ENCODE assay signal across 8 cellular contexts in genomic region chr4:73259552-73260140, GRCh38. TPM values are rescaled to one million over a fixed set of nuclear protein-coding genes. Genes with fewer than 3 reads are reported as not detected.
DNase-seq lines count a peak whose midpoint lies in the region; ATAC-seq and TF ChIP-seq lines count a peak whose summit lies in the region.

No MANE protein-coding gene starts in this region.

- H3K9me3 Mint-ChIP-seq in activated naive CD4-positive, alpha-beta T cell treated with anti-CD3 and anti-CD28 coated beads, Interleukin-2, amount 10 ng/mL, durations not matched to agents 7 days and 5 days: no peaks in the 10 kb centered on the region

- peak overlapping the region; percentile 100 for H3K27ac Mint-ChIP-seq in activated naive CD4-positive, alpha-beta T cell treated with anti-CD3 and anti-CD28 coated beads, Interleukin-2, amount 10 ng/mL, durations not matched to agents 7 days and 5 days

- DNase-seq in GM06990 (ENCODE audit: extremely low read depth, insufficient read length): no peak
- DNase-seq in Jurkat, Clone E6-1 (ENCODE audit: low read depth, low spot score): peak; percentile 12
- peak; percentile 25 for DNase-seq in activated naive CD4-positive, alpha-beta T cell treated with anti-CD3 and anti-CD28 coated beads, Interleukin-2, amount 10 ng/mL, durations not matched to agents 7 days and 5 days
- DNase-seq in stimulated activated CD8-positive, alpha-beta memory T cell treated with anti-CD3 and anti-CD28 coated beads, Interleukin-4, amount 100 ng/mL, for 48 hours: peak; percentile 32
- no peak for DNase-seq in CD1c-positive myeloid dendritic cell (ENCODE audit: extremely low spot score)
- no peak for DNase-seq in mesenteric fat pad (ENCODE audit: low spot score)

- no peaks in the 10 kb centered on the region for H3K9me3 ChIP-seq in iPS-15b (ENCODE audit: control insufficient read depth, insufficient read depth, low read length)

- H3K4me3 ChIP-seq in GM06990 (replicated peaks; ENCODE audit: low read depth, low read length) (peak overlapping the region; percentile 81), iPS-15b (ENCODE audit: low read depth, low read length) (peak overlapping the region; percentile 99)
- peak overlapping the region; percentile 98 for H3K4me3 ChIP-seq in Jurkat, Clone E6-1 (ENCODE audit: low read length)

- peaks cover 9% of the 10 kb centered on the region for H3K36me3 Mint-ChIP-seq in activated naive CD4-positive, alpha-beta T cell treated with anti-CD3 and anti-CD28 coated beads, Interleukin-2, amount 10 ng/mL, durations not matched to agents 7 days and 5 days

- CTCF ChIA-PET in activated naive CD4-positive, alpha-beta T cell treated with anti-CD3 and anti-CD28 coated beads, Interleukin-2, amount 10 ng/mL, durations not matched to agents 7 days and 5 days (lab: Charles Lee): interaction anchor here (1.3 kb wide), 1 partner anchor 221 kb away, joined by 3 read pairs; no protein-coding TSS in a partner anchor

- H3K27me3 Mint-ChIP-seq in activated naive CD4-positive, alpha-beta T cell treated with anti-CD3 and anti-CD28 coated beads, Interleukin-2, amount 10 ng/mL, durations not matched to agents 7 days and 5 days: peaks cover 4% of the 10 kb centered on the region

- H3K27me3 ChIP-seq in GM06990 (replicated peaks; ENCODE audit: control insufficient read depth, insufficient read depth, low read length) (no peaks in the 10 kb centered on the region), iPS-15b (ENCODE audit: control insufficient read depth, insufficient read depth, low read length) (no peaks in the 10 kb centered on the region)

- ATAC-seq in GM21447 (IDR thresholded peaks at IDR 0.05; ENCODE audit: unreplicated experiment): peak; percentile 12

- peaks cover 2% of the 10 kb centered on the region for H3K4me1 ChIP-seq in iPS-15b (ENCODE audit: control insufficient read depth, insufficient read depth, low read length)

- H3K4me3 Mint-ChIP-seq in activated naive CD4-positive, alpha-beta T cell treated with anti-CD3 and anti-CD28 coated beads, Interleukin-2, amount 10 ng/mL, durations not matched to agents 7 days and 5 days: peak overlapping the region; percentile 100

- no peak for TF ChIP-seq CTCF in GM06990 (IDR thresholded peaks at IDR 0.05; ENCODE audit: insufficient read depth, low read length, poor library complexity, severe bottlenecking)

- H3K36me3 ChIP-seq in GM06990 (ENCODE audit: control insufficient read depth, insufficient read depth, low read length): no peaks in the 10 kb centered on the region
- no peaks in the 10 kb centered on the region for H3K36me3 ChIP-seq in iPS-15b (ENCODE audit: control insufficient read depth, insufficient read depth, low read length)

- H3K9ac ChIP-seq in iPS-15b (ENCODE audit: low read depth, low read length): peak overlapping the region; percentile 97

- peaks cover 51% of the 10 kb centered on the region for H3K4me1 Mint-ChIP-seq in activated naive CD4-positive, alpha-beta T cell treated with anti-CD3 and anti-CD28 coated beads, Interleukin-2, amount 10 ng/mL, durations not matched to agents 7 days and 5 days

RNA-seq across cellular contexts. Expression of gene ANKRD17, which starts 1.0 kb away (rescaled TPM):
- 31.4 TPM for polyA plus RNA-seq in Jurkat, Clone E6-1 (2012; ENCODE audit: insufficient read depth, insufficient read length)
- total RNA-seq in mesenteric fat pad: 65.8 TPM

Comparison
In these comparisons a context has a peak if more than half of its experiments do, and no peak if none do; other contexts are left out.
1. DNase-seq: peak in Jurkat, Clone E6-1 (single experiment), activated naive CD4-positive, alpha-beta T cell treated with anti-CD3 and anti-CD28 coated beads, Interleukin-2, amount 10 ng/mL, durations not matched to agents 7 days and 5 days (single experiment) and stimulated activated CD8-positive, alpha-beta memory T cell treated with anti-CD3 and anti-CD28 coated beads, Interleukin-4, amount 100 ng/mL, for 48 hours (single experiment); none in GM06990 (single experiment), CD1c-positive myeloid dendritic cell (single experiment) and mesenteric fat pad (single experiment).
2. Peak in every context shown above with its lines, with median percentiles within 50 percentile points of each other: H3K4me3 ChIP-seq.